ENCODE assay signal across 8 cellular contexts in the genomic region with DNA sequence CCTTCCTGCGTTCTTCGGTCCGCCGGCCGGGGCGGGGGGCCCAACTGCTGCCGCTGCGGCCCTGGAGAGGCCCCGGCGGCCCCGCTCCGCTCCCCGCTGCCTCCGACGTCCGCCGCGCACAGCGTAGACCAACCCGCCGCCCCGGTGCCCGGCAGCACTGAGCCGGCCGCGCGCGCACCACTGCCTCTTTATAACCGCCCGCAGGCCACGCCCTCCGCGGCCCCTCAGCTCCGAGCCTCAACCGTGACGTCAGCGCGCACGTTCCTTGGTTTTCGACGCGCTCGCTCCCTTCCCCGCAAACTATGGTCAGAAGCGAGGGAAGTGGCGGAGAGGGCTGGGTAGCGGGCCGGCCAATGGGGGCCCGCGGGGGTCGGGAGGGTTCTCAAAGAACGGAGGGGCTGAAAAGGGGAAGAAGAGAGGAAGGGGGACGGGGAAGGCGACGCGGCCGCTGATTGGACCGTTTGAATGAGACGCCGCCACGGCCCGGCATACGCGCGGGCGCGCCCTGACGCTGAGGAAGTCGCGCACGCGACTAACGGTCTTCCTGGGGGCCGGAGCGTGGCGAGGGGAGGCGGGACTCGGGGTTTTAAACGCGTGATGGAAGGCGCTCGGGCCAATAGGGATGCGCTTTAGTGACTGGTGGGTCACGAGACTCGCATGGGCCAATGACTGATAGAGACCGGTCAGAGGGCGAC. TPM values are rescaled to one million over a fixed set of nuclear protein-coding genes. Genes with fewer than 3 reads are reported as not detected.
DNase-seq lines count a peak whose midpoint lies in the region; ATAC-seq and TF ChIP-seq lines count a peak whose summit lies in the region.

UBE2S (minus strand) TSS at position 164 of the 695 bp plus-strand sequence. CDS start 199 bp downstream, outside the sequence.

- no peaks in the 10 kb centered on the region for H3K9me3 ChIP-seq in liver (ENCODE audit: control insufficient read depth in 4 of 4, low read length in 3 of 4)

- H3K36me3 Mint-ChIP-seq in CD14-positive monocyte = peaks cover 25 to 36% of the 10 kb centered on the region in 2 donors

- peak; percentile 98 for DNase-seq in CD14-positive monocyte (ENCODE audit: low spot score)
- DNase-seq in NCI-H82 (lab: John Stamatoyannopoulos, UW) = peak; percentile 100
- peak; percentile 94 to 96 for DNase-seq in activated CD4-positive, alpha-beta T cell treated with anti-CD3 and anti-CD28 coated beads, Interleukin-2, amount 50 U/mL, for 48 hours
- DNase-seq in dermis blood vessel endothelial cell = peak; percentile 100
- DNase-seq in stimulated activated CD4-positive, alpha-beta T cell treated with anti-CD3 and anti-CD28 coated beads, Interleukin-4, amount 100 ng/mL, for 24 hours = peak; percentile 97

- H3K27ac ChIP-seq in liver (ENCODE audit: low read depth in 1 of 2, low read length in 2 of 2) = peak within 1 kb of the TSS; percentile 91 to 96

- H3K9me3 Mint-ChIP-seq in CD14-positive monocyte = peaks cover 0 to 12% (median 2%) of the 10 kb centered on the region in 7 donors

- H3K27ac Mint-ChIP-seq in CD14-positive monocyte = peak within 1 kb of the TSS; percentile 96 to 98 (median 97)

- no peak for TF ChIP-seq RAD21 in liver (IDR thresholded peaks at IDR 0.05)

- H3K9ac ChIP-seq in liver (ENCODE audit: low read depth in 1 of 2, low read length in 2 of 2) = peak within 1 kb of the TSS; percentile 43 to 68

- 2% methylated on average over 87 of the region's 87 CpGs for WGBS in liver

- peaks cover 0 to 7% (median 3%) of the 10 kb centered on the region in 4 donors for H3K36me3 ChIP-seq in liver (ENCODE audit: control insufficient read depth in 4 of 4, insufficient read depth in 3 of 4, low read depth in 1 of 4, low read length in 3 of 4)

- peaks cover 0 to 4% (median 2%) of the 10 kb centered on the region in 4 donors for H3K4me1 ChIP-seq in liver (ENCODE audit: control insufficient read depth in 4 of 4, insufficient read depth in 4 of 4, low read length in 3 of 4)

- H3K27me3 Mint-ChIP-seq in CD14-positive monocyte (ENCODE audit: low read depth in 3 of 3) = peaks cover 3 to 6% (median 4%) of the 10 kb centered on the region in 3 donors

- peak within 1 kb of the TSS; percentile 84 to 91 for H3K4me3 Mint-ChIP-seq in CD14-positive monocyte

- ATAC-seq in GM19397 (IDR thresholded peaks at IDR 0.05; ENCODE audit: unreplicated experiment) = peak; percentile 83
- peak; percentile 83 for ATAC-seq in HG03571 (IDR thresholded peaks at IDR 0.05; ENCODE audit: unreplicated experiment)

- intact Hi-C loops in CD14-positive monocyte (cut with micrococcal nuclease) = loop anchor here (1.0 to 10.0 kb wide), 4 partner anchors 21 to 197 kb away; partner anchors contain the start of genes ISOC2 (in 1 of the 2), ZNF524 (in 1 of the 2) and ZNF865 (in 1 of the 2)

- H3K27me3 ChIP-seq in liver (ENCODE audit: control insufficient read depth in 4 of 4, insufficient read depth in 4 of 4, low read length in 3 of 4) = no peaks in the 10 kb centered on the region

- peaks cover 28% of the 10 kb centered on the region for H3K4me1 Mint-ChIP-seq in CD14-positive monocyte

- peak within 1 kb of the TSS; percentile 67 to 78 (median 73) for H3K4me3 ChIP-seq in liver (ENCODE audit: low read depth in 1 of 3, low read length in 3 of 3)

- no peak for TF ChIP-seq CTCF in CD14-positive monocyte (IDR thresholded peaks at IDR 0.05)
- no peak for TF ChIP-seq CTCF in liver (IDR thresholded peaks at IDR 0.05; ENCODE audit: low read depth, low read length, missing input control)

TF ChIP-seq in liver, 16 proteins besides CTCF, POLR2A, EP300 and RAD21:
- TF ChIP-seq GABPA (IDR thresholded peaks at IDR 0.05 in 1 of 2, conservative IDR thresholded peaks at IDR 0.05 in 1 of 2) (peak in 1 of 2 donors; percentile 83), MAX (IDR thresholded peaks at IDR 0.05) (peak; percentile 92), RXRA (IDR thresholded peaks at IDR 0.05) (no peak), NR2F2 (IDR thresholded peaks at IDR 0.05) (no peak), FOXA2 (IDR thresholded peaks at IDR 0.05) (no peak), TAF1 (conservative IDR thresholded peaks at IDR 0.05) (peak; percentile 85), HNF4G (IDR thresholded peaks at IDR 0.05) (no peak), EGR1 (IDR thresholded peaks at IDR 0.05; ENCODE audit: low read depth in 2 of 2) (peak in 1 of 2 donors; percentile 18), HNF4A (conservative IDR thresholded peaks at IDR 0.05) (no peak), SP1 (IDR thresholded peaks at IDR 0.05) (peak; percentile 90), YY1 (IDR thresholded peaks at IDR 0.05) (no peak), JUND (IDR thresholded peaks at IDR 0.05) (no peak), FOXA1 (IDR thresholded peaks at IDR 0.05) (no peak)
- TF ChIP-seq, protein P1, sequence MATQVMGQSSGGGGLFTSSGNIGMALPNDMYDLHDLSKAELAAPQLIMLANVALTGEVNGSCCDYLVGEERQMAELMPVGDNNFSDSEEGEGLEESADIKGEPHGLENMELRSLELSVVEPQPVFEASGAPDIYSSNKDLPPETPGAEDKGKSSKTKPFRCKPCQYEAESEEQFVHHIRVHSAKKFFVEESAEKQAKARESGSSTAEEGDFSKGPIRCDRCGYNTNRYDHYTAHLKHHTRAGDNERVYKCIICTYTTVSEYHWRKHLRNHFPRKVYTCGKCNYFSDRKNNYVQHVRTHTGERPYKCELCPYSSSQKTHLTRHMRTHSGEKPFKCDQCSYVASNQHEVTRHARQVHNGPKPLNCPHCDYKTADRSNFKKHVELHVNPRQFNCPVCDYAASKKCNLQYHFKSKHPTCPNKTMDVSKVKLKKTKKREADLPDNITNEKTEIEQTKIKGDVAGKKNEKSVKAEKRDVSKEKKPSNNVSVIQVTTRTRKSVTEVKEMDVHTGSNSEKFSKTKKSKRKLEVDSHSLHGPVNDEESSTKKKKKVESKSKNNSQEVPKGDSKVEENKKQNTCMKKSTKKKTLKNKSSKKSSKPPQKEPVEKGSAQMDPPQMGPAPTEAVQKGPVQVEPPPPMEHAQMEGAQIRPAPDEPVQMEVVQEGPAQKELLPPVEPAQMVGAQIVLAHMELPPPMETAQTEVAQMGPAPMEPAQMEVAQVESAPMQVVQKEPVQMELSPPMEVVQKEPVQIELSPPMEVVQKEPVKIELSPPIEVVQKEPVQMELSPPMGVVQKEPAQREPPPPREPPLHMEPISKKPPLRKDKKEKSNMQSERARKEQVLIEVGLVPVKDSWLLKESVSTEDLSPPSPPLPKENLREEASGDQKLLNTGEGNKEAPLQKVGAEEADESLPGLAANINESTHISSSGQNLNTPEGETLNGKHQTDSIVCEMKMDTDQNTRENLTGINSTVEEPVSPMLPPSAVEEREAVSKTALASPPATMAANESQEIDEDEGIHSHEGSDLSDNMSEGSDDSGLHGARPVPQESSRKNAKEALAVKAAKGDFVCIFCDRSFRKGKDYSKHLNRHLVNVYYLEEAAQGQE (IDR thresholded peaks at IDR 0.05) = peak; percentile 70
- TF ChIP-seq, protein P2, sequence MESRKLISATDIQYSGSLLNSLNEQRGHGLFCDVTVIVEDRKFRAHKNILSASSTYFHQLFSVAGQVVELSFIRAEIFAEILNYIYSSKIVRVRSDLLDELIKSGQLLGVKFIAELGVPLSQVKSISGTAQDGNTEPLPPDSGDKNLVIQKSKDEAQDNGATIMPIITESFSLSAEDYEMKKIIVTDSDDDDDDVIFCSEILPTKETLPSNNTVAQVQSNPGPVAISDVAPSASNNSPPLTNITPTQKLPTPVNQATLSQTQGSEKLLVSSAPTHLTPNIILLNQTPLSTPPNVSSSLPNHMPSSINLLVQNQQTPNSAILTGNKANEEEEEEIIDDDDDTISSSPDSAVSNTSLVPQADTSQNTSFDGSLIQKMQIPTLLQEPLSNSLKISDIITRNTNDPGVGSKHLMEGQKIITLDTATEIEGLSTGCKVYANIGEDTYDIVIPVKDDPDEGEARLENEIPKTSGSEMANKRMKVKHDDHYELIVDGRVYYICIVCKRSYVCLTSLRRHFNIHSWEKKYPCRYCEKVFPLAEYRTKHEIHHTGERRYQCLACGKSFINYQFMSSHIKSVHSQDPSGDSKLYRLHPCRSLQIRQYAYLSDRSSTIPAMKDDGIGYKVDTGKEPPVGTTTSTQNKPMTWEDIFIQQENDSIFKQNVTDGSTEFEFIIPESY (IDR thresholded peaks at IDR 0.05) = peak; percentile 42
- TF ChIP-seq, protein P3, sequence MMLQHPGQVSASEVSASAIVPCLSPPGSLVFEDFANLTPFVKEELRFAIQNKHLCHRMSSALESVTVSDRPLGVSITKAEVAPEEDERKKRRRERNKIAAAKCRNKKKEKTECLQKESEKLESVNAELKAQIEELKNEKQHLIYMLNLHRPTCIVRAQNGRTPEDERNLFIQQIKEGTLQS (IDR thresholded peaks at IDR 0.05) = no peak

RNA-seq across cellular contexts. Expression of gene UBE2S, which starts in this region (rescaled TPM):
- polyA plus RNA-seq in CD14-positive monocyte (10 to 100 TPM; 16.1 to 21.9 TPM), liver (1 to 10 TPM; 6.7 to 6.9 TPM)
- total RNA-seq in dermis blood vessel endothelial cell (47.8 and 96.0 TPM in 2 replicates), liver (10 to 100 TPM in 1 of 2 donors, 1 to 10 TPM in 1; 5.2 to 95.2 TPM)

Comparison
In these comparisons a context has a peak if more than half of its experiments do, and no peak if none do; other contexts are left out.
1. Peak in every context shown above with its lines: DNase-seq, ATAC-seq, H3K4me3 ChIP-seq and H3K27ac ChIP-seq.